Comparison of ENCODE assay signal across 24 cellular contexts in the genomic region with DNA sequence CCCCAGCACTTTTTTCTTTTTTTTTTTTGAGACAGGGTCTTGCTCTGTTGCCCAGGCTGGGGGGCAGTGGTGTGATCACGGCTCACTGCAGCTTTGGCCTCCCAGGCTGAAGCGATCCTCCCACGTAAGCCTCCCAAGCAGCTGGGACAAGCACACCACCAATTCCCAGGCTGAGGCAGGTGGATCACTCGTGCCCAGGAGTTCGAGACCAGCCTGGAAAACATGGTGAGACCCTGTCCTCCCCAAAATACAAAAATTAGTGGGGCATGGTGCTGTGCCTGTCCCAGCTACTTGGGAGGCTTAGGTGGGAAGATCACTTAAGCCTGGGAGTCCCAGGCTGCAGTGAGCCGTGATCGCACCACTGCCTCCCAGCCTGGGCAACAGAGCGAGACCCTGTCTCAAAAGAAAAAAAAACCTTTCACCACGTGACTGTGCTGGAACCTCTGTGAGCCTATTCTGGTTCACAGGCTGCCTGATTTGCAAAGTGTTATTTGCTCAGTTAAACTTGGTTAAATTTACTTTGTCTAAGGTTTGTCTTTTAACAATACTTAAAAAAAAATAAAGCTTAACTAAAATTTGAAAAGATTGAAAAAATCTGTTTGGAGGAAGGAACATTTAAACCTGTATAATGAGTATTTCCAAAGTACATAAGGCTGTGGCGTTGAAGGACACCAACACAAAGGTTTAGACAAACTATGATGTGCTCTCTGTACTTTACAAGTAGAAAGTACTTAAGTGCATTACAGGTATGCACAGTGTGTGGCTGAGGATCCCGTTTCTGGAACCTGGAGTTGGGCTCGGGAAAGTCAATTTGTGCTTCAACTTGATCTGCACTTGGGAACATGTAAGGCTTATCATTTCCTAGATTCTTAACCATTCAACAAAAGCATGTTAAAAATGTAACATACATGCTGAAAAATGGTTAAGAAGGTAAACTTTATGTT. TPM values are rescaled to one million over a fixed set of nuclear protein-coding genes. Genes with fewer than 3 reads are reported as not detected.
DNase-seq lines count a peak whose midpoint lies in the region; ATAC-seq, FAIRE-seq and TF ChIP-seq lines count a peak whose summit lies in the region.
"Had no signal": no experiment of that assay in that cellular context is flagged by ENCODE, and none has a peak within 500 bp of the region (broad histone marks: within the 10 kb centered on the region; RNA-seq: fewer than 3 reads in every experiment).

No MANE protein-coding gene starts in this region.

- H2AFZ ChIP-seq in GM12878 (ENCODE audit: control insufficient read depth, low read depth, low read length) = peak overlapping the region; percentile 63
- no peak overlapping the region for H2AFZ ChIP-seq in GM23338

- TF ChIP-seq POLR2A in GM12878 (IDR thresholded peaks at IDR 0.05; ENCODE audit: low read depth, low read length) = no peak
- TF ChIP-seq POLR2A in esophagus squamous epithelium (IDR thresholded peaks at IDR 0.05) = no peak

- peaks cover 21% of the 10 kb centered on the region for H3K4me1 Mint-ChIP-seq in stimulated activated memory B cell treated with anti-CD40 and anti-IgM and Interleukin-4, amounts not matched to agents 10 μg/mL and 1 μg/mL and 100 μg/mL, for 72 hours
- peaks cover 17% of the 10 kb centered on the region for H3K4me1 Mint-ChIP-seq in GM23338
- H3K4me1 Mint-ChIP-seq: stimulated activated effector memory CD8-positive, alpha-beta T cell treated with anti-CD3 and anti-CD28 coated beads, Interleukin-12 subunit alpha, Interleukin-12 subunit beta, amount 100 ng/mL, for 72 hours had no signal

- no peak for TF ChIP-seq EP300 in GM12878 (IDR thresholded peaks at IDR 0.05; ENCODE audit: borderline replicate concordance in 1 of 2, control insufficient read depth in 1 of 2, low read depth in 2 of 2, low read length in 2 of 2)

- intact Hi-C loops in GM12878 (cut with micrococcal nuclease; ENCODE audit: unreplicated experiment) = loop anchor here (5.0 kb wide), 2 partner anchors 72 to 122 kb away; partner anchors contain the start of genes FARS2 and LYRM4
- intact Hi-C loops in esophagus squamous epithelium (cut with DNase I) = loop anchor here (10.0 kb wide), 2 partner anchors 165 to 245 kb away; no protein-coding TSS in a partner anchor

- H3K4me1 ChIP-seq in GM12878 (ENCODE audit: control insufficient read depth, insufficient read depth, low read length) (peaks cover 11% of the 10 kb centered on the region), GM23338 (ENCODE audit: insufficient read depth) (peaks cover 11% of the 10 kb centered on the region), esophagus squamous epithelium (no peaks in the 10 kb centered on the region)
- H3K4me1 ChIP-seq: SJSA1 had no signal

- no peaks in the 10 kb centered on the region for H3K9me2 ChIP-seq in GM23338 (ENCODE audit: insufficient read depth)

- DNase-seq in GM12865 (ENCODE audit: low read depth) (peak; percentile 64), GM12878 (ENCODE audit: low read depth, low spot score) (no peak), GM23338 (ENCODE audit: low spot score) (no peak), dedifferentiated amniotic fluid mesenchymal stem cell (ENCODE audit: extremely low spot score) (no peak), retina (no peak), esophagus squamous epithelium (lab: John Stamatoyannopoulos, UW) (no peak)
- DNase-seq: activated CD4-positive, alpha-beta T cell treated with anti-CD3 and anti-CD28 coated beads for 1 hour; activated CD8-positive, alpha-beta T cell treated with anti-CD3 and anti-CD28 coated beads, Interleukin-2, amount 10 ng/mL, durations not matched to agents 7 days and 5 days; activated gamma-delta T cell treated with Interleukin-2 at 50 U/mL for 16 hours; activated naive CD8-positive, alpha-beta T cell treated with anti-CD3 and anti-CD28 coated beads, Interleukin-2, amount 50 U/mL, for 24 hours; activated T-cell treated with anti-CD3 and anti-CD28 coated beads, Interleukin-2, amount 50 U/mL, for 1 hour; H7; heart right ventricle; left cardiac atrium; naive thymus-derived CD8-positive, alpha-beta T cell; NCI-H1436 treated with DMSO at 0.1 percent for 48 hours; NCI-H524 treated with DMSO at 0.1 percent for 48 hours; T-helper 1 cell had no signal

- H3K79me2 ChIP-seq in GM12878 (ENCODE audit: control insufficient read depth, insufficient read depth, low read length) (no peaks in the 10 kb centered on the region), GM23338 (replicated peaks; ENCODE audit: insufficient read depth) (no peaks in the 10 kb centered on the region)

- H3K27ac Mint-ChIP-seq in stimulated activated memory B cell treated with anti-CD40 and anti-IgM and Interleukin-4, amounts not matched to agents 10 μg/mL and 1 μg/mL and 100 μg/mL, for 72 hours = peak overlapping the region; percentile 73
- no peak overlapping the region for H3K27ac Mint-ChIP-seq in GM23338
- H3K27ac Mint-ChIP-seq: activated CD8-positive, alpha-beta T cell treated with anti-CD3 and anti-CD28 coated beads, Interleukin-2, amount 10 ng/mL, durations not matched to agents 7 days and 5 days; activated naive CD8-positive, alpha-beta T cell treated with anti-CD3 and anti-CD28 coated beads, Interleukin-2, amount 50 U/mL, for 24 hours; naive thymus-derived CD8-positive, alpha-beta T cell; stimulated activated effector memory CD8-positive, alpha-beta T cell treated with anti-CD3 and anti-CD28 coated beads, Interleukin-12 subunit alpha, Interleukin-12 subunit beta, amount 100 ng/mL, for 72 hours had no signal

- SMC1A ChIA-PET in GM12878 (lab: Charles Lee; ENCODE audit: uncharacterized antibody, unreplicated experiment) = interaction anchor here (0.6 to 2.6 kb wide), 7 partner anchors 27 to 240 kb away, joined by 3 to 21 read pairs (median 3); no protein-coding TSS in a partner anchor

- RAD21 ChIA-PET in GM12878 (lab: Charles Lee; ENCODE audit: unreplicated experiment) = interaction anchor here (1.1 to 3.4 kb wide), 3 partner anchors 162 to 262 kb away, joined by 3 to 20 read pairs (median 6); no protein-coding TSS in a partner anchor

- no peak for TF ChIP-seq CTCF in GM12865 (IDR thresholded peaks at IDR 0.05; ENCODE audit: insufficient read depth, low read depth, low read length, missing control alignments)
- TF ChIP-seq CTCF in GM12878 (IDR thresholded peaks at IDR 0.05 in 2 of 3, conservative IDR thresholded peaks at IDR 0.05 in 1 of 3; ENCODE audit: control insufficient read depth in 2 of 3, extremely low read depth in 1 of 3, insufficient read depth in 1 of 3, low read depth in 3 of 3, low read length in 3 of 3) = no peak
- TF ChIP-seq CTCF in GM23338 (conservative IDR thresholded peaks at IDR 0.05; ENCODE audit: low read depth in 2 of 2) = no peak
- TF ChIP-seq CTCF in esophagus squamous epithelium (IDR thresholded peaks at IDR 0.05) = no peak

- no peak overlapping the region for H3K9ac ChIP-seq in GM12878 (ENCODE audit: control insufficient read depth, insufficient read depth, low read length)

- no peaks in the 10 kb centered on the region for H3K27me3 Mint-ChIP-seq in stimulated activated memory B cell treated with anti-CD40 and anti-IgM and Interleukin-4, amounts not matched to agents 10 μg/mL and 1 μg/mL and 100 μg/mL, for 72 hours
- H3K27me3 Mint-ChIP-seq in GM23338 (ENCODE audit: insufficient read depth, low read depth, poor library complexity) = peaks cover 5% of the 10 kb centered on the region
- H3K27me3 Mint-ChIP-seq: activated naive CD8-positive, alpha-beta T cell treated with anti-CD3 and anti-CD28 coated beads, Interleukin-2, amount 50 U/mL, for 24 hours; naive thymus-derived CD8-positive, alpha-beta T cell had no signal

- peak overlapping the region; percentile 85 for H3K4me2 ChIP-seq in GM12878 (ENCODE audit: control insufficient read depth, insufficient read depth)
- no peak overlapping the region for H3K4me2 ChIP-seq in GM23338

- FAIRE-seq in GM12878 (lab: Jason Lieb, UNC) = peak; percentile 52
- FAIRE-seq: TTC549 had no signal

- H3K27me3 ChIP-seq in GM12878 (replicated peaks in 1 of 2; ENCODE audit: control insufficient read depth in 2 of 2, insufficient read depth in 2 of 2, low read length in 1 of 2) (no peaks in the 10 kb centered on the region), GM23338 (ENCODE audit: insufficient read depth) (no peaks in the 10 kb centered on the region), esophagus squamous epithelium (no peaks in the 10 kb centered on the region)
- H3K27me3 ChIP-seq: heart right ventricle, SJSA1 had no signal

- peak overlapping the region; percentile 45 for H3K4me3 Mint-ChIP-seq in stimulated activated memory B cell treated with anti-CD40 and anti-IgM and Interleukin-4, amounts not matched to agents 10 μg/mL and 1 μg/mL and 100 μg/mL, for 72 hours
- no peak overlapping the region for H3K4me3 Mint-ChIP-seq in GM23338
- H3K4me3 Mint-ChIP-seq: activated CD8-positive, alpha-beta T cell treated with anti-CD3 and anti-CD28 coated beads, Interleukin-2, amount 10 ng/mL, durations not matched to agents 7 days and 5 days; activated naive CD8-positive, alpha-beta T cell treated with anti-CD3 and anti-CD28 coated beads, Interleukin-2, amount 50 U/mL, for 24 hours; naive thymus-derived CD8-positive, alpha-beta T cell; stimulated activated effector memory CD8-positive, alpha-beta T cell treated with anti-CD3 and anti-CD28 coated beads, Interleukin-12 subunit alpha, Interleukin-12 subunit beta, amount 100 ng/mL, for 72 hours had no signal

- in situ Hi-C loops in GM12878 (cut with MboI) = loop anchor here (5.0 kb wide), 2 partner anchors 167 to 262 kb away; no protein-coding TSS in a partner anchor

- H4K20me1 ChIP-seq in GM12878 (ENCODE audit: control insufficient read depth, insufficient read depth) = no peaks in the 10 kb centered on the region
- peaks cover 15% of the 10 kb centered on the region; the same call in 1 of the 2 replicates for H4K20me1 ChIP-seq in GM23338 (replicated peaks; ENCODE audit: insufficient read depth)

- peak overlapping the region; percentile 37 for H3K4me3 ChIP-seq in GM12865 (ENCODE audit: low read depth, low read length)
- peak overlapping the region; percentile 39; the same call in 1 of the 2 replicates for H3K4me3 ChIP-seq in GM12878
- no peak overlapping the region for H3K4me3 ChIP-seq in GM23338
- no peak overlapping the region for H3K4me3 ChIP-seq in esophagus squamous epithelium
- H3K4me3 ChIP-seq: heart right ventricle, SJSA1 had no signal

- no peaks in the 10 kb centered on the region for H3K36me3 ChIP-seq in GM12878 (ENCODE audit: control insufficient read depth in 2 of 2, insufficient read depth in 2 of 2, low read length in 1 of 2)
- H3K36me3 ChIP-seq in GM23338 (ENCODE audit: insufficient read depth) = no peaks in the 10 kb centered on the region
- H3K36me3 ChIP-seq in esophagus squamous epithelium = no peaks in the 10 kb centered on the region
- H3K36me3 ChIP-seq: heart right ventricle, SJSA1 had no signal

- no peaks in the 10 kb centered on the region for H3K36me3 Mint-ChIP-seq in stimulated activated memory B cell treated with anti-CD40 and anti-IgM and Interleukin-4, amounts not matched to agents 10 μg/mL and 1 μg/mL and 100 μg/mL, for 72 hours
- no peaks in the 10 kb centered on the region for H3K36me3 Mint-ChIP-seq in GM23338 (ENCODE audit: low read depth)
- H3K36me3 Mint-ChIP-seq: naive thymus-derived CD8-positive, alpha-beta T cell had no signal

- POLR2A ChIA-PET in GM12878 (lab: Charles Lee) = interaction anchor here (0.9 kb wide), 1 partner anchor 119 kb away, joined by 3 read pairs; no protein-coding TSS in a partner anchor

- no peaks in the 10 kb centered on the region for H3F3A ChIP-seq in GM23338 (replicated peaks; ENCODE audit: low read depth)

- peak; percentile 42 for ATAC-seq in HG03354 (IDR thresholded peaks at IDR 0.05; ENCODE audit: poor library complexity, severe bottlenecking, unreplicated experiment)
- ATAC-seq in GM12878 = peak; percentile 58
- ATAC-seq in stimulated activated memory B cell treated with anti-CD40 and anti-IgM and Interleukin-4, amounts not matched to agents 10 μg/mL and 1 μg/mL and 100 μg/mL, for 72 hours = peak; percentile 58
- ATAC-seq in GM23338 = no peak
- ATAC-seq: activated CD8-positive, alpha-beta T cell treated with anti-CD3 and anti-CD28 coated beads, Interleukin-2, amount 10 ng/mL, durations not matched to agents 7 days and 5 days; activated naive CD8-positive, alpha-beta T cell treated with anti-CD3 and anti-CD28 coated beads, Interleukin-2, amount 50 U/mL, for 24 hours; heart right ventricle; left cardiac atrium; naive thymus-derived CD8-positive, alpha-beta T cell; stimulated activated effector memory CD8-positive, alpha-beta T cell treated with anti-CD3 and anti-CD28 coated beads, Interleukin-12 subunit alpha, Interleukin-12 subunit beta, amount 100 ng/mL, for 72 hours had no signal

- no peak for TF ChIP-seq RAD21 in GM12878 (IDR thresholded peaks at IDR 0.05; ENCODE audit: insufficient read depth, low read depth, low read length)

- no peaks in the 10 kb centered on the region for H3K9me3 Mint-ChIP-seq in stimulated activated memory B cell treated with anti-CD40 and anti-IgM and Interleukin-4, amounts not matched to agents 10 μg/mL and 1 μg/mL and 100 μg/mL, for 72 hours
- no peaks in the 10 kb centered on the region for H3K9me3 Mint-ChIP-seq in GM23338
- H3K9me3 Mint-ChIP-seq: activated naive CD8-positive, alpha-beta T cell treated with anti-CD3 and anti-CD28 coated beads, Interleukin-2, amount 50 U/mL, for 24 hours; naive thymus-derived CD8-positive, alpha-beta T cell; stimulated activated effector memory CD8-positive, alpha-beta T cell treated with anti-CD3 and anti-CD28 coated beads, Interleukin-12 subunit alpha, Interleukin-12 subunit beta, amount 100 ng/mL, for 72 hours had no signal

- CTCF ChIA-PET in GM12878 (lab: Yijun Ruan, JAX) = interaction anchor here (0.5 to 10.8 kb wide), 10 partner anchors 10 to 262 kb away, joined by 3 to 198 read pairs (median 3); no protein-coding TSS in a partner anchor

- 27% methylated on average over 12 of the region's 12 CpGs for WGBS in GM12878 (ENCODE audit: insufficient coverage, insufficient replicate concordance, low lambda C conversion rate, missing lambda C conversion rate)
- 84 to 85% methylated on average over 7 of the region's 12 CpGs for WGBS in esophagus squamous epithelium, 2 donors

- BruUV-seq in GM12878 (replicated peaks; lab: Mats Ljungman, UMichigan) = no TSS peak

- peak overlapping the region; percentile 40; the same call in 1 of the 2 replicates for H3K27ac ChIP-seq in GM12878 (ENCODE audit: control insufficient read depth, insufficient read depth)
- no peak overlapping the region for H3K27ac ChIP-seq in GM23338 (ENCODE audit: low read depth)
- no peak overlapping the region for H3K27ac ChIP-seq in esophagus squamous epithelium
- H3K27ac ChIP-seq: epithelial cell of prostate, heart right ventricle, SJSA1 had no signal

- H3K9me3 ChIP-seq in GM12878 (replicated peaks; ENCODE audit: control insufficient read depth, insufficient read depth, low read length) (no peaks in the 10 kb centered on the region), esophagus squamous epithelium (no peaks in the 10 kb centered on the region)
- H3K9me3 ChIP-seq: heart right ventricle, SJSA1 had no signal

RNA-seq across cellular contexts. Expression of gene PPP1R3G, which starts 55.0 kb away (rescaled TPM):
- 0.73 and 0.75 TPM in 2 replicates for total RNA-seq in GM12878 (2013; cell fraction: nucleolus; rRNA removed)
- 0.05 and 0.06 TPM in 2 replicates for total RNA-seq in GM12878 (2014; rRNA removed)
- total RNA-seq in GM12878 (2014; rRNA removed; fragmentation: Illumina TruSeq; extraction: Trizol) = 0.05 TPM in 1 of 2 replicates, not detected in the other
- total RNA-seq in GM12878 (2021) = 0.08 and 0.10 TPM in 2 replicates
- 0.10 TPM for polyA plus RNA-seq in GM12878 (2011; ENCODE audit: low read depth)
- polyA plus RNA-seq in GM12878 (2011; rRNA removed) = 0.03 TPM in 2 replicates
- 0.04 and 0.07 TPM in 2 replicates for polyA plus RNA-seq in GM12878 (2011; cell fraction: cytosol; rRNA removed)
- polyA plus RNA-seq in GM12878 (2011; cell fraction: nucleus; rRNA removed) = 0.04 TPM in 1 of 2 replicates, not detected in the other
- 0.31 and 0.62 TPM in 2 replicates for polyA plus RNA-seq in GM12878 (2012)
- 0.01 TPM in 1 of 2 replicates, not detected in the other for polyA plus RNA-seq in GM12878 (2014; fragmentation: Illumina TruSeq; extraction: Trizol)
- under 1 TPM in 1 of 2 experiments, not detected in 1; 0.02 TPM for polyA plus RNA-seq in GM12878 (2014; fragmentation: Nextera tagmentation; extraction: Ambion mirVana)
- 0.03 TPM in 1 of 2 replicates, not detected in the other for polyA plus RNA-seq in GM12878 (2014; rRNA removed)
- under 1 TPM in 1 of 2 experiments, not detected in 1; 0.05 TPM for polyA plus RNA-seq in GM12878 (2016; fragmentation: Nextera tagmentation; extraction: Ambion mirVana)
- polyA minus RNA-seq in GM12878 (2011; rRNA and poly(A)+ RNA removed) = 0.07 and 0.10 TPM in 2 replicates
- polyA minus RNA-seq in GM12878 (2011; cell fraction: cytosol; rRNA and poly(A)+ RNA removed) = not detected in 2 replicates
- polyA minus RNA-seq in GM12878 (2011; cell fraction: nucleus; rRNA and poly(A)+ RNA removed) = 0.12 and 0.19 TPM in 2 replicates
- 0.24 and 0.31 TPM in 2 replicates for total RNA-seq in GM23338 (2014; rRNA removed; shearing (Covaris generic))
- polyA plus RNA-seq in GM23338 (2016; fragmentation: Nextera tagmentation; extraction: Ambion mirVana) = 0.05 and 0.13 TPM in 2 replicates
- total RNA-seq in esophagus squamous epithelium = 1 to 10 TPM; 1.1 to 3.0 (median 1.6) TPM
- polyA plus RNA-seq: naive thymus-derived CD8-positive, alpha-beta T cell had no signal

Comparison
In these comparisons a context has a peak if more than half of its experiments do, and no peak if none do; other contexts are left out.
1. H3K4me3 ChIP-seq: peak in GM12865 (single experiment) and GM12878 (single experiment); none in GM23338 (single experiment) and esophagus squamous epithelium (0 of 4).